In the genomic region with DNA sequence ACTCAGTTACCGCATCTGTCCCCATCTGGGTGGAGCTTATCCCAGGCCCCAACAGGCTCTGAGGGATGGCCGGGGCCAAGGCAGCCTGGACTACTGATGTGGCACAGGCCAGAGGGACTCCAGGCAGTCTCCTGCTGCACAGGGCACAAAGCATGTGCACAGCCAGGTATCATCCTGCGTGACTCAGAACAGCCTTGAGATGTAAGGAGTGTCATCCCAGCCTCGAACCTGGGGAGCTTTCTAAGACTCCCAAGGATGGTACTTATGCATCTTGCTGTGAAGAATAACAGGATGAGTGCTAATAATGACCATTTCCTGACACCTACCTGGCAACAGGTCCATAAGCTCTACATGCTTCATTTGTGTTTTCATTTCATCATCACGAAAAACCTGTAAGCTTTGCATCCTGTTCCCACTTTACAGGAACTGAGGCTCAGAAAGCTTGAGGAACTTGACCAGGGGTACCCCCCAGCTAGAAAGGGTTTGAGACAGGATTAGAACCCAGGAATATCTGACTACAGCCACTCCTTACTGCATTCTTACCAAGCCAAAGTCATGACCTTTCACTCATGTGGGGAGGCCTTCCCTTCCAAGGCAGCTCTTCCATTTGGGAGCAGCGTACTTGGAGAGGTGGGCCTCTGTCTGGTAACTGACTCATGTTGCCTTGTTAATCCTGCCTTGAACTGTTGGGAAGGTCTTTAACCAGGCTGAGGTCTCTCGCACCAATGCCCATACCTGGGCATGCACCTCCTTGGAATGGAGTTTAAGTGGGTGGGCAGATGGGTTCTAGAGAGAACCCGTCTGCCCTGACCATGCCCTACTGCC, we compare ENCODE assay signal across 8 cellular contexts. TPM values are rescaled to one million over a fixed set of nuclear protein-coding genes. Genes with fewer than 3 reads are reported as not detected.
DNase-seq lines count a peak whose midpoint lies in the region; ATAC-seq and TF ChIP-seq lines count a peak whose summit lies in the region.

No MANE protein-coding gene starts in this region.

- no peak overlapping the region for H2AK5ac ChIP-seq in H9 (ENCODE audit: insufficient read length, low read length)

- H4K91ac ChIP-seq in H9 (ENCODE audit: insufficient read length, low read depth, low read length), result no peak overlapping the region

- H3K79me1 ChIP-seq in H9 (ENCODE audit: insufficient read depth, low read depth, low read length, poor library complexity, severe bottlenecking), result no peaks in the 10 kb centered on the region

- H3K4me3 ChIP-seq in AG04450 (ENCODE audit: low read depth, low read length) (peak overlapping the region; percentile 83), iPS-15b (ENCODE audit: low read depth, low read length) (peak overlapping the region; percentile 43), thyroid gland (replicated peaks in 1 of 3) (peak overlapping the region in 1 of 3 donors; percentile 73)

- no peak overlapping the region for H3K23ac ChIP-seq in H9 (ENCODE audit: insufficient read length, low read depth, low read length)

- H3K4me3 Mint-ChIP-seq in H9, result peak overlapping the region; percentile 73 to 85
- H3K4me3 Mint-ChIP-seq in activated T-helper 17 cell treated with anti-CD3 and anti-CD28 coated beads, Interleukin-2, amount 50 U/mL, for 72 hours, result peak overlapping the region; percentile 81

- H3T11ph ChIP-seq in H9 (ENCODE audit: low read length), result no peak overlapping the region

- H3K9me3 ChIP-seq in AG04450 (ENCODE audit: control insufficient read depth, insufficient read depth, low read length), result no peaks in the 10 kb centered on the region; the same call in 1 of the 2 replicates
- no peaks in the 10 kb centered on the region for H3K9me3 ChIP-seq in H9 (ENCODE audit: control insufficient read depth, low read depth, low read length)
- H3K9me3 ChIP-seq in iPS-15b (ENCODE audit: control insufficient read depth, insufficient read depth, low read length), result no peaks in the 10 kb centered on the region
- H3K9me3 ChIP-seq in thyroid gland, result no peaks in the 10 kb centered on the region

- intact Hi-C loops in thyroid gland (cut with DNase I), result no loop called here

- peak overlapping the region; percentile 61 for H3K27ac ChIP-seq in AG04450 (ENCODE audit: low read depth, low read length)
- H3K27ac ChIP-seq in H9 (ENCODE audit: insufficient read length, low read depth, low read length), result no peak overlapping the region
- H3K27ac ChIP-seq in thyroid gland, result peak overlapping the region in 2 of 3 donors; percentile 36 to 73

- H3K4ac ChIP-seq in H9 (ENCODE audit: low read depth, low read length), result no peak overlapping the region

- H3K9ac ChIP-seq in H9 (ENCODE audit: extremely low read depth, insufficient read length, low read length), result no peak overlapping the region
- no peak overlapping the region for H3K9ac ChIP-seq in iPS-15b (ENCODE audit: low read depth, low read length)

- CTCF ChIA-PET in AG04450 (lab: Charles Lee), result interaction anchor here (0.6 to 1.9 kb wide), 4 partner anchors 25 to 952 kb away, joined by 3 to 8 read pairs (median 3); no protein-coding TSS in a partner anchor

- H3K4me1 Mint-ChIP-seq in H9, result peaks cover 6 to 12% of the 10 kb centered on the region in 2 experiments; a peak in 3 of 4 replicates
- peaks cover 4% of the 10 kb centered on the region for H3K4me1 Mint-ChIP-seq in activated T-helper 17 cell treated with anti-CD3 and anti-CD28 coated beads, Interleukin-2, amount 50 U/mL, for 72 hours

- no peak overlapping the region for H2BK15ac ChIP-seq in H9 (ENCODE audit: low read depth, low read length)

- peaks cover 12% of the 10 kb centered on the region for H3K23me2 ChIP-seq in H9 (ENCODE audit: insufficient read length, low read depth, low read length, poor library complexity, severe bottlenecking)

- TF ChIP-seq POLR2A in thyroid gland (IDR thresholded peaks at IDR 0.05), result no peak

- H3K27me3 ChIP-seq in AG04450 (ENCODE audit: control insufficient read depth, insufficient read depth, low read length) (no peaks in the 10 kb centered on the region), H9 (ENCODE audit: insufficient read depth, low read length) (no peaks in the 10 kb centered on the region), iPS-15b (ENCODE audit: control insufficient read depth, insufficient read depth, low read length) (peaks cover 16% of the 10 kb centered on the region), thyroid gland (no peaks in the 10 kb centered on the region)

- no peak overlapping the region for H2AFZ ChIP-seq in H9 (ENCODE audit: low read length)

- H2BK20ac ChIP-seq in H9 (ENCODE audit: low read depth, low read length, poor library complexity, severe bottlenecking), result no peak overlapping the region

- no peak overlapping the region for H3K14ac ChIP-seq in H9 (ENCODE audit: insufficient read depth, low read length)

- H3K9me3 Mint-ChIP-seq in H9, result no peaks in the 10 kb centered on the region
- H3K9me3 Mint-ChIP-seq in activated T-helper 17 cell treated with anti-CD3 and anti-CD28 coated beads, Interleukin-2, amount 50 U/mL, for 72 hours, result no peaks in the 10 kb centered on the region

- no peak for TF ChIP-seq CTCF in AG04450 (IDR thresholded peaks at IDR 0.05; ENCODE audit: low read depth, low read length)
- no peak for TF ChIP-seq CTCF in H9 (conservative IDR thresholded peaks at IDR 0.05)
- TF ChIP-seq CTCF in thyroid gland (IDR thresholded peaks at IDR 0.05), result no peak

- no peak overlapping the region for H4K5ac ChIP-seq in H9 (ENCODE audit: insufficient read length, low read depth, low read length)

- peak overlapping the region; percentile 67 for H3K4me2 ChIP-seq in H9 (ENCODE audit: insufficient read depth, insufficient read length, low read length)

- H4K20me1 ChIP-seq in H9 (ENCODE audit: control insufficient read depth, insufficient read depth, insufficient read length), result no peaks in the 10 kb centered on the region

- H3K27ac Mint-ChIP-seq in H9, result no peak overlapping the region
- H3K27ac Mint-ChIP-seq in activated T-helper 17 cell treated with anti-CD3 and anti-CD28 coated beads, Interleukin-2, amount 50 U/mL, for 72 hours, result no peak overlapping the region

- no CpG with 5 or more reads among the region's 8 CpGs for WGBS in H9 (ENCODE audit: extremely low coverage, insufficient read length, low lambda C conversion rate)
- WGBS in thyroid gland, 2 donors, result 81 to 82% methylated on average over 6 to 7 of the region's 8 CpGs

- H2BK5ac ChIP-seq in H9 (ENCODE audit: insufficient read length, low read length), result no peak overlapping the region

- no peak overlapping the region for H2BK120ac ChIP-seq in H9 (ENCODE audit: low read depth, low read length, poor library complexity, severe bottlenecking)

- H3K27me3 Mint-ChIP-seq in H9 (ENCODE audit: low read depth), result peaks cover 4% of the 10 kb centered on the region
- H3K27me3 Mint-ChIP-seq in activated T-helper 17 cell treated with anti-CD3 and anti-CD28 coated beads, Interleukin-2, amount 50 U/mL, for 72 hours, result no peaks in the 10 kb centered on the region

- H3K36me3 Mint-ChIP-seq in H9 (ENCODE audit: insufficient read depth in 1 of 3, low read depth in 3 of 3), result peaks cover 0 to 6% (median 1%) of the 10 kb centered on the region in 3 experiments; a peak in 4 of 7 replicates
- H3K36me3 Mint-ChIP-seq in activated T-helper 17 cell treated with anti-CD3 and anti-CD28 coated beads, Interleukin-2, amount 50 U/mL, for 72 hours (ENCODE audit: low read depth), result peaks cover 30% of the 10 kb centered on the region

- no peaks in the 10 kb centered on the region; the same call in 1 of the 2 replicates for H3K4me1 ChIP-seq in H9 (ENCODE audit: insufficient read depth, low read length)
- no peaks in the 10 kb centered on the region for H3K4me1 ChIP-seq in iPS-15b (ENCODE audit: control insufficient read depth, insufficient read depth, low read length)
- H3K4me1 ChIP-seq in thyroid gland, result peaks cover 0 to 8% of the 10 kb centered on the region in 2 donors

- H3K18ac ChIP-seq in H9 (ENCODE audit: insufficient read length, low read depth, low read length), result no peak overlapping the region

- H2BK12ac ChIP-seq in H9 (ENCODE audit: insufficient read length, low read depth, low read length), result no peak overlapping the region

- DNase-seq in AG04450 (ENCODE audit: low read depth, low spot score) (no peak), H9 (no peak), thyroid gland (no peak), SW480 (ENCODE audit: low spot score) (no peak)
- no peak for DNase-seq in activated effector memory CD4-positive, alpha-beta T cell treated with anti-CD3 and anti-CD28 coated beads, Interleukin-2, amount 50 U/mL, for 16 hours
- DNase-seq in activated CD8-positive, alpha-beta memory T cell treated with anti-CD3 and anti-CD28 coated beads, Interleukin-2, amount 50 U/mL, for 48 hours, result no peak

- no peak overlapping the region for H4K8ac ChIP-seq in H9 (replicated peaks; ENCODE audit: insufficient read length, low read depth, low read length)

- peak; percentile 15 for ATAC-seq in activated T-helper 17 cell treated with anti-CD3 and anti-CD28 coated beads, Interleukin-2, amount 50 U/mL, for 72 hours (replicated peaks)

- H3K56ac ChIP-seq in H9 (ENCODE audit: insufficient read length, low read depth, low read length), result no peak overlapping the region

- peaks cover 2% of the 10 kb centered on the region; the same call in 1 of the 2 replicates for H3K79me2 ChIP-seq in H9 (ENCODE audit: insufficient read depth, low read length)

- POLR2A ChIA-PET in AG04450 (lab: Yijun Ruan, JAX), result interaction anchor here (1.2 kb wide), 1 partner anchor 25 kb away, joined by 4 read pairs; no protein-coding TSS in a partner anchor

- no peaks in the 10 kb centered on the region for H3K36me3 ChIP-seq in iPS-15b (ENCODE audit: control insufficient read depth, insufficient read depth, low read length)
- no peaks in the 10 kb centered on the region for H3K36me3 ChIP-seq in thyroid gland

RNA-seq across cellular contexts. Expression of a gene that starts 1.9 kb away (rescaled TPM):
- 32.6 and 45.5 TPM in 2 replicates for polyA plus RNA-seq in AG04450 (2011; rRNA removed)
- 26.6 and 31.1 TPM in 2 replicates for polyA minus RNA-seq in AG04450 (2011; rRNA and poly(A)+ RNA removed)
- total RNA-seq in H9 (2021) (20.0 and 20.8 TPM in 2 replicates), thyroid gland (10 to 100 TPM in 2 of 4 donors, 1 to 10 TPM in 2; 6.1 to 16.5 (median 8.1) TPM)
- total RNA-seq in activated T-helper 17 cell treated with anti-CD3 and anti-CD28 coated beads, Interleukin-2, amount 50 U/mL, for 72 hours, result 10 to 100 TPM; 13.4 to 20.0 TPM

RNA-seq across cellular contexts. Expression of a gene that starts 25.6 kb away (rescaled TPM):
- 57.4 and 69.3 TPM in 2 replicates for polyA plus RNA-seq in AG04450 (2011; rRNA removed)
- 54.7 and 98.6 TPM in 2 replicates for polyA minus RNA-seq in AG04450 (2011; rRNA and poly(A)+ RNA removed)
- total RNA-seq in H9 (2021) (46.8 and 50.8 TPM in 2 replicates), thyroid gland (10 to 100 TPM; 49.2 to 90.2 (median 71.0) TPM)
- total RNA-seq in activated T-helper 17 cell treated with anti-CD3 and anti-CD28 coated beads, Interleukin-2, amount 50 U/mL, for 72 hours, result 10 to 100 TPM; 81.9 to 84.0 TPM

RNA-seq across cellular contexts. Expression of a gene that starts 35.6 kb away (rescaled TPM):
- 35.6 and 43.3 TPM in 2 replicates for polyA plus RNA-seq in AG04450 (2011; rRNA removed)
- polyA minus RNA-seq in AG04450 (2011; rRNA and poly(A)+ RNA removed), result 27.3 and 34.1 TPM in 2 replicates
- total RNA-seq in H9 (2021) (18.9 and 22.7 TPM in 2 replicates), thyroid gland (10 to 100 TPM; 29.8 to 56.7 (median 42.4) TPM)
- 1 to 10 TPM; 4.3 to 5.2 TPM for total RNA-seq in activated T-helper 17 cell treated with anti-CD3 and anti-CD28 coated beads, Interleukin-2, amount 50 U/mL, for 72 hours

RNA-seq across cellular contexts. Expression of a gene that starts 57.2 kb away (rescaled TPM):
- polyA plus RNA-seq in AG04450 (2011; rRNA removed), result 3.8 and 4.6 TPM in 2 replicates
- polyA minus RNA-seq in AG04450 (2011; rRNA and poly(A)+ RNA removed), result 4.6 TPM in 2 replicates
- total RNA-seq in H9 (2021) (54.4 and 55.1 TPM in 2 replicates), thyroid gland (10 to 100 TPM in 1 of 4 donors, 1 to 10 TPM in 3; 7.1 to 12.9 (median 9.0) TPM)
- 1 to 10 TPM; 4.0 to 6.5 TPM for total RNA-seq in activated T-helper 17 cell treated with anti-CD3 and anti-CD28 coated beads, Interleukin-2, amount 50 U/mL, for 72 hours
